In genomic region chr6:30763618-30764489, GRCh38 we compare ENCODE assay signal across 8 cellular contexts. TPM values are rescaled to one million over a fixed set of nuclear protein-coding genes. Genes with fewer than 3 reads are reported as not detected.
DNase-seq lines count a peak whose midpoint lies in the region; ATAC-seq and TF ChIP-seq lines count a peak whose summit lies in the region.

No MANE protein-coding gene starts in this region.

- ATAC-seq in HG03097 (IDR thresholded peaks at IDR 0.05; ENCODE audit: low FRiP score, unreplicated experiment): no peak

- no peaks in the 10 kb centered on the region for H3K27me3 ChIP-seq in breast epithelium
- no peaks in the 10 kb centered on the region for H3K27me3 ChIP-seq in esophagus muscularis mucosa
- H3K27me3 ChIP-seq in ascending aorta: no peaks in the 10 kb centered on the region

- H3K4me3 ChIP-seq in breast epithelium (no peak overlapping the region), esophagus muscularis mucosa (no peak overlapping the region), ascending aorta (no peak overlapping the region)

- no TSS peak for BruUV-seq in MCF 10A (replicated peaks; lab: Mats Ljungman, UMichigan)

- H3K36me3 ChIP-seq in breast epithelium (no peaks in the 10 kb centered on the region), esophagus muscularis mucosa (no peaks in the 10 kb centered on the region), ascending aorta (no peaks in the 10 kb centered on the region)

- CTCF ChIA-PET in MCF 10A (lab: Yijun Ruan, JAX): interaction anchor here (0.6 to 1.3 kb wide), 6 partner anchors 11 to 68 kb away, joined by 3 to 5 read pairs (median 3); no protein-coding TSS in a partner anchor

- no peaks in the 10 kb centered on the region for H3K27me3 Mint-ChIP-seq in MCF 10A (ENCODE audit: insufficient read depth, unreplicated experiment)

- H3K9me3 ChIP-seq in breast epithelium: no peaks in the 10 kb centered on the region
- no peaks in the 10 kb centered on the region for H3K9me3 ChIP-seq in esophagus muscularis mucosa
- no peaks in the 10 kb centered on the region for H3K9me3 ChIP-seq in ascending aorta

- WGBS in esophagus muscularis mucosa: 45% methylated on average over 8 of the region's 8 CpGs

- DNase-seq in breast epithelium (ENCODE audit: low spot score in 2 of 2): peak in 1 of 2 donors; percentile 70
- DNase-seq in MCF 10A (ENCODE audit: unreplicated experiment): no peak
- peak; percentile 68 for DNase-seq in NCI-H82 treated with DMSO at 0.1 percent for 48 hours (lab: John Stamatoyannopoulos, UW; ENCODE audit: unreplicated experiment)
- DNase-seq in esophagus muscularis mucosa (ENCODE audit: extremely low spot score): no peak
- peak; percentile 21 for DNase-seq in retina
- no peak for DNase-seq in CD1c-positive myeloid dendritic cell (ENCODE audit: extremely low spot score)
- no peak for DNase-seq in ascending aorta (ENCODE audit: low spot score in 2 of 2)

- intact Hi-C loops in breast epithelium (cut with DNase I; ENCODE audit: low total_unique reads): loop anchor here (10.0 kb wide), 1 partner anchor 51 kb away; no protein-coding TSS in a partner anchor
- intact Hi-C loops in MCF 10A (cut with micrococcal nuclease): no loop called here
- intact Hi-C loops in esophagus muscularis mucosa (cut with DNase I): no loop called here
- intact Hi-C loops in ascending aorta (cut with DNase I): no loop called here

- H3K36me3 Mint-ChIP-seq in MCF 10A (ENCODE audit: insufficient read depth, unreplicated experiment): no peaks in the 10 kb centered on the region

- no peak overlapping the region for H3K27ac Mint-ChIP-seq in MCF 10A (ENCODE audit: low read depth, unreplicated experiment)

- TF ChIP-seq POLR2A in breast epithelium (IDR thresholded peaks at IDR 0.05) (no peak), esophagus muscularis mucosa (IDR thresholded peaks at IDR 0.05; ENCODE audit: low read depth) (no peak)

- TF ChIP-seq EP300 in esophagus muscularis mucosa (IDR thresholded peaks at IDR 0.05): no peak

- POLR2A ChIA-PET in MCF 10A (lab: Yijun Ruan, JAX): interaction anchor here (0.7 to 2.4 kb wide), 9 partner anchors 9 to 58 kb away, joined by 3 to 16 read pairs (median 5); partner anchors contain the start of gene IER3

- peaks cover 27% of the 10 kb centered on the region for H3K4me1 Mint-ChIP-seq in MCF 10A (ENCODE audit: insufficient read depth, unreplicated experiment)

- H3K4me1 ChIP-seq in breast epithelium: peaks cover under 1 to 3% of the 10 kb centered on the region in 2 donors
- peaks cover 28 to 51% (median 38%) of the 10 kb centered on the region in 4 donors for H3K4me1 ChIP-seq in esophagus muscularis mucosa
- H3K4me1 ChIP-seq in ascending aorta: peaks cover 0 to 15% of the 10 kb centered on the region in 2 donors

- no peak overlapping the region for H3K4me3 Mint-ChIP-seq in MCF 10A (ENCODE audit: unreplicated experiment)

- peak overlapping the region; percentile 89 to 92 for H3K27ac ChIP-seq in breast epithelium
- peak overlapping the region in 3 of 4 donors; percentile 30 to 48 (median 31) for H3K27ac ChIP-seq in esophagus muscularis mucosa (replicated peaks in 1 of 4)
- no peak overlapping the region for H3K27ac ChIP-seq in ascending aorta

- TF ChIP-seq CTCF in breast epithelium (IDR thresholded peaks at IDR 0.05) (peak in 1 of 3 donors; percentile 16), MCF 10A (IDR thresholded peaks at IDR 0.05; ENCODE audit: unreplicated experiment) (no peak), esophagus muscularis mucosa (IDR thresholded peaks at IDR 0.05) (no peak), ascending aorta (IDR thresholded peaks at IDR 0.05) (no peak)

- no peaks in the 10 kb centered on the region for H3K9me3 Mint-ChIP-seq in MCF 10A (ENCODE audit: unreplicated experiment)

RNA-seq across cellular contexts. Expression of gene IER3, which starts 19.5 kb away (rescaled TPM):
- total RNA-seq in breast epithelium (10 to 100 TPM in 2 of 3 donors, 1 to 10 TPM in 1; 7.7 to 64.1 (median 20.0) TPM), MCF 10A (2022) (154 and 192 TPM in 2 replicates), esophagus muscularis mucosa (10 to 100 TPM in 2 of 4 donors, 1 to 10 TPM in 2; 8.9 to 45.4 (median 11.0) TPM), ascending aorta (51.9 TPM)

RNA-seq across cellular contexts. Expression of gene FLOT1, which starts 21.4 kb away (rescaled TPM):
- total RNA-seq in breast epithelium (100 to 1,000 TPM in 2 of 3 donors, 10 to 100 TPM in 1; 80.5 to 171 (median 142) TPM), MCF 10A (2022) (61.8 and 73.7 TPM in 2 replicates), esophagus muscularis mucosa (100 to 1,000 TPM; 115 to 214 (median 166) TPM), ascending aorta (123 TPM)

RNA-seq across cellular contexts. Expression of gene TUBB, which starts 43.7 kb away (rescaled TPM):
- total RNA-seq in breast epithelium (100 to 1,000 TPM; 189 to 269 (median 212) TPM), MCF 10A (2022) (200 and 210 TPM in 2 replicates), esophagus muscularis mucosa (100 to 1,000 TPM; 208 to 398 (median 272) TPM), ascending aorta (537 TPM)

RNA-seq across cellular contexts. Expression of gene MDC1, which starts 46.8 kb away (rescaled TPM):
- total RNA-seq in breast epithelium: 10 to 100 TPM in 2 of 3 donors, 1 to 10 TPM in 1; 8.5 to 14.9 (median 13.4) TPM
- total RNA-seq in MCF 10A (2022): 50.6 and 54.5 TPM in 2 replicates
- 10 to 100 TPM; 10.8 to 20.3 (median 13.1) TPM for total RNA-seq in esophagus muscularis mucosa
- 27.1 TPM for total RNA-seq in ascending aorta

Comparison
In these comparisons a context has a peak if more than half of its experiments do, and no peak if none do; other contexts are left out.
1. DNase-seq: peak in NCI-H82 treated with DMSO at 0.1 percent for 48 hours (single experiment) and retina (single experiment); none in MCF 10A (single experiment), esophagus muscularis mucosa (single experiment), CD1c-positive myeloid dendritic cell (single experiment) and ascending aorta (0 of 2).
2. H3K27ac ChIP-seq: peak in breast epithelium (2 of 2) and esophagus muscularis mucosa (3 of 4); none in ascending aorta (0 of 2).